Comparison of ENCODE assay signal across 7 cellular contexts in the genomic region with DNA sequence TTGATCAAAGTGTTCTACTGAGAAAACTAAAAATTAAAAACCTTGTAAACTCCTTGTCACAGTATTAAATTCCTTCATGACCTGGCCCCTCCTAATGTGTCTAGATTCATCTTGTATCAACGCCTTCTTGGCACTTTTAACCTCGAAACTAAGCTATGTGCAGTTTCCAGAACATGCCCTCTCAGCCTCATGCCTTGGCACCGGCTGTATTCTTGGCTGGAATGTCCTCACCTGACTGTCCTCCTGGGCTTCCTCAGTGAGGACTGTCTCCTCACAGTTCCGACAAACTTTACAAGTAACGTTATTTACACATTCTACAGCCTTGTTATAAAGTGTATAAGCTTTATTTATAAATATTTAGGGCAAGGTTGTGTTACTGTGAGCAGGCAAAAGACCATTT.
"Had no signal": no experiment of that assay in that cellular context is flagged by ENCODE, and none has a peak within 500 bp of the region (broad histone marks: within the 10 kb centered on the region; RNA-seq: fewer than 3 reads in every experiment).

No MANE protein-coding gene starts in this region.

- H2AFZ ChIP-seq: GM23248 had no signal

- DNase-seq: GM23248, H9, HCEC 1CT, KBM-7 had no signal

- H3K27me3 Mint-ChIP-seq: IgD-negative memory B cell had no signal

- ATAC-seq: HepG2 had no signal

- H3K27ac Mint-ChIP-seq: H9, IgD-negative memory B cell had no signal

- H3K27ac ChIP-seq: GM23248, HL-60 had no signal

- H3K4me3 Mint-ChIP-seq: H9, IgD-negative memory B cell had no signal

- H3K4me3 ChIP-seq: GM23248 had no signal
